In genomic region chr12:31321565-31322228, GRCh38 we compare ENCODE assay signal across 9 cellular contexts. TPM values are rescaled to one million over a fixed set of nuclear protein-coding genes. Genes with fewer than 3 reads are reported as not detected.
DNase-seq lines count a peak whose midpoint lies in the region; FAIRE-seq and TF ChIP-seq lines count a peak whose summit lies in the region.
"Had no signal": no experiment of that assay in that cellular context is flagged by ENCODE, and none has a peak within 500 bp of the region (broad histone marks: within the 10 kb centered on the region; RNA-seq: fewer than 3 reads in every experiment).

No MANE protein-coding gene starts in this region.

- H3K4me3 Mint-ChIP-seq in nephron: peak overlapping the region; percentile 57 to 80 (median 70)

- peaks cover 5% of the 10 kb centered on the region for H3K27me3 Mint-ChIP-seq in nephron (ENCODE audit: low read depth)

- H3K4me3 ChIP-seq in OCI-LY1 (ENCODE audit: low read depth, low read length, poor library complexity, severe bottlenecking): peak overlapping the region; percentile 83
- H3K4me3 ChIP-seq in bronchial epithelial cell (ENCODE audit: low read depth, low read length): no peak overlapping the region
- H3K4me3 ChIP-seq: gastrocnemius medialis had no signal

- intact Hi-C loops in cardiac septum (cut with DNase I): no loop called here

- H3K9me2 ChIP-seq in OCI-LY1 (ENCODE audit: low read depth, low read length): no peaks in the 10 kb centered on the region

- H3K9ac ChIP-seq in OCI-LY1 (ENCODE audit: low read length): peak overlapping the region; percentile 90; the same call in 1 of the 2 replicates

- H3K36me3 Mint-ChIP-seq in nephron (ENCODE audit: low read depth): no peaks in the 10 kb centered on the region

- no peak overlapping the region for H2AFZ ChIP-seq in OCI-LY1 (ENCODE audit: low read length)

- TF ChIP-seq CTCF in OCI-LY1 (IDR thresholded peaks at IDR 0.05; ENCODE audit: low read length): no peak
- no peak for TF ChIP-seq CTCF in bronchial epithelial cell (IDR thresholded peaks at IDR 0.05; ENCODE audit: insufficient read depth, low read length, severe bottlenecking)
- TF ChIP-seq CTCF in nephron (IDR thresholded peaks at IDR 0.05; ENCODE audit: unreplicated experiment in 3 of 3): no peak

- peak overlapping the region; percentile 94 for H3K4me2 ChIP-seq in OCI-LY1 (ENCODE audit: low read length)

- H3K27ac ChIP-seq in OCI-LY1 (ENCODE audit: low read depth, low read length, poor library complexity, severe bottlenecking): peak overlapping the region; percentile 73
- H3K27ac ChIP-seq: gastrocnemius medialis had no signal

- no peaks in the 10 kb centered on the region for H4K20me1 ChIP-seq in OCI-LY1 (ENCODE audit: insufficient read depth, low read length)

- H3K27me3 ChIP-seq in OCI-LY1 (ENCODE audit: insufficient read depth, low read length) (no peaks in the 10 kb centered on the region), bronchial epithelial cell (ENCODE audit: control insufficient read depth, insufficient read depth, low read length) (no peaks in the 10 kb centered on the region)

- H3K27ac Mint-ChIP-seq in nephron: peak overlapping the region; percentile 74 to 96 (median 93)

- peaks cover 3% of the 10 kb centered on the region for H3F3A ChIP-seq in OCI-LY1 (ENCODE audit: insufficient read depth, low read length)

- peaks cover 60% of the 10 kb centered on the region for H3K4me1 Mint-ChIP-seq in nephron

- H3K9me3 ChIP-seq in OCI-LY1 (ENCODE audit: low read length): no peaks in the 10 kb centered on the region
- H3K9me3 ChIP-seq: gastrocnemius medialis had no signal

- DNase-seq in NCI-H82 (lab: John Stamatoyannopoulos, UW): peak; percentile 22
- DNase-seq in NCI-H82 treated with DMSO at 0.1 percent for 48 hours (lab: John Stamatoyannopoulos, UW; ENCODE audit: unreplicated experiment): no peak
- DNase-seq in bronchial epithelial cell (ENCODE audit: low read depth): peak; percentile 27
- no peak for DNase-seq in 8988T
- no peak for DNase-seq in stimulated activated CD4-positive, alpha-beta T cell treated with anti-CD3 and anti-CD28 coated beads, Interleukin-2, amount 100 ng/mL, for 24 hours
- DNase-seq in cardiac septum (ENCODE audit: low spot score): no peak
- DNase-seq: gastrocnemius medialis had no signal

- peaks cover 91% of the 10 kb centered on the region for H3K79me2 ChIP-seq in OCI-LY1 (ENCODE audit: insufficient read depth, low read length)

- H3K4me1 ChIP-seq in OCI-LY1 (ENCODE audit: insufficient read depth, low read length, severe bottlenecking): peaks cover 70% of the 10 kb centered on the region

- H3K9me3 Mint-ChIP-seq in nephron: no peaks in the 10 kb centered on the region

- H3K36me3 ChIP-seq in OCI-LY1 (ENCODE audit: insufficient read depth, low read length) (peaks cover 3% of the 10 kb centered on the region; the same call in 1 of the 2 replicates), bronchial epithelial cell (ENCODE audit: control insufficient read depth, insufficient read depth, low read length) (no peaks in the 10 kb centered on the region)
- H3K36me3 ChIP-seq: gastrocnemius medialis had no signal

- no peak for FAIRE-seq in bronchial epithelial cell (lab: Jason Lieb, UNC)

RNA-seq across cellular contexts. Expression of gene SINHCAF, which starts 4.3 kb away (rescaled TPM):
- total RNA-seq in bronchial epithelial cell (64.6 and 182 TPM in 2 replicates), cardiac septum (10.3 TPM)

Comparison
In these comparisons a context has a peak if more than half of its experiments do, and no peak if none do; other contexts are left out.
1. DNase-seq: peak in NCI-H82 (single experiment) and bronchial epithelial cell (single experiment); none in NCI-H82 treated with DMSO at 0.1 percent for 48 hours (single experiment), 8988T (single experiment), stimulated activated CD4-positive, alpha-beta T cell treated with anti-CD3 and anti-CD28 coated beads, Interleukin-2, amount 100 ng/mL, for 24 hours (0 of 2) and cardiac septum (single experiment).